Comparison of ENCODE assay signal across 8 cellular contexts in genomic region chr4:174214102-174214878, GRCh38.
DNase-seq lines count a peak whose midpoint lies in the region; ATAC-seq and TF ChIP-seq lines count a peak whose summit lies in the region.

No MANE protein-coding gene starts in this region.

- H3K27ac ChIP-seq in HUES48 (ENCODE audit: low read depth, low read length) (no peak overlapping the region), neural cell (ENCODE audit: low read length) (no peak overlapping the region), Peyer's patch (no peak overlapping the region)

- no peak for TF ChIP-seq EP300 in neural cell (conservative IDR thresholded peaks at IDR 0.05; ENCODE audit: poor library complexity, severe bottlenecking)

- no peak for TF ChIP-seq RAD21 in neural cell (conservative IDR thresholded peaks at IDR 0.05)

- H3K4me1 ChIP-seq in HUES48 (ENCODE audit: control insufficient read depth, insufficient read depth, low read length) (peaks cover 52% of the 10 kb centered on the region), Peyer's patch (peaks cover 0 to 31% (median 0%) of the 10 kb centered on the region in 4 donors)

- H3K4me3 ChIP-seq in HUES48 (ENCODE audit: low read depth, low read length) (peak overlapping the region; percentile 56), neural cell (ENCODE audit: low read length) (peak overlapping the region; percentile 19), Peyer's patch (peak overlapping the region in 2 of 4 donors; percentile 15 to 21)

- H3K9me3 ChIP-seq in HUES48 (ENCODE audit: control insufficient read depth, insufficient read depth, low read length) (no peaks in the 10 kb centered on the region), neural cell (ENCODE audit: low read length) (no peaks in the 10 kb centered on the region), Peyer's patch (no peaks in the 10 kb centered on the region)

- no peaks in the 10 kb centered on the region for H3K9me2 ChIP-seq in neural cell (ENCODE audit: insufficient read depth, low read length)

- H4K20me1 ChIP-seq in neural cell (ENCODE audit: insufficient read depth) = no peaks in the 10 kb centered on the region

- peak; percentile 46 for ATAC-seq in GM18519 (IDR thresholded peaks at IDR 0.05; ENCODE audit: low FRiP score, unreplicated experiment)
- ATAC-seq in HG03442 (IDR thresholded peaks at IDR 0.05; ENCODE audit: unreplicated experiment) = no peak

- H3K27me3 ChIP-seq in HUES48 (ENCODE audit: control insufficient read depth, insufficient read depth, low read length) (peaks cover 99% of the 10 kb centered on the region), neural cell (ENCODE audit: insufficient read depth, low read depth, low read length) (peaks cover 99% of the 10 kb centered on the region), Peyer's patch (peaks cover 0 to 38% of the 10 kb centered on the region in 2 donors)

- H2AFZ ChIP-seq in neural cell (ENCODE audit: low read depth, low read length) = no peak overlapping the region

- H3K4me2 ChIP-seq in neural cell (ENCODE audit: low read length) = no peak overlapping the region

- peak; percentile 58 for DNase-seq in ecto neural progenitor cell (ENCODE audit: low spot score)
- no peak for DNase-seq in NCI-H2081 (lab: John Stamatoyannopoulos, UW)
- no peak for DNase-seq in SHP77 treated with DMSO at 0.1 percent for 48 hours (lab: John Stamatoyannopoulos, UW)
- DNase-seq in Peyer's patch = no peak

- no peaks in the 10 kb centered on the region for H3F3A ChIP-seq in neural cell (ENCODE audit: insufficient read depth, low read length, poor library complexity, severe bottlenecking)

- TF ChIP-seq POLR2A in Peyer's patch (IDR thresholded peaks at IDR 0.05) = no peak

- H3K79me2 ChIP-seq in neural cell (replicated peaks; ENCODE audit: insufficient read depth, low read length) = no peaks in the 10 kb centered on the region

- no peak for TF ChIP-seq CTCF in neural cell (IDR thresholded peaks at IDR 0.05; ENCODE audit: poor library complexity, severe bottlenecking)
- TF ChIP-seq CTCF in Peyer's patch (IDR thresholded peaks at IDR 0.05) = no peak

- H3K9ac ChIP-seq in HUES48 (ENCODE audit: low read depth, low read length) (no peak overlapping the region), neural cell (ENCODE audit: low read length) (no peak overlapping the region)

- H3K36me3 ChIP-seq in HUES48 (ENCODE audit: control insufficient read depth, insufficient read depth, low read length) = no peaks in the 10 kb centered on the region
- no peaks in the 10 kb centered on the region for H3K36me3 ChIP-seq in neural cell (ENCODE audit: insufficient read depth, low read length)
- H3K36me3 ChIP-seq in Peyer's patch = no peaks in the 10 kb centered on the region

TF ChIP-seq in neural cell, 6 proteins besides CTCF, POLR2A, EP300 and RAD21:
- TF ChIP-seq TAF1 (IDR thresholded peaks at IDR 0.05; ENCODE audit: low read depth) = no peak
- TF ChIP-seq SMC3 (conservative IDR thresholded peaks at IDR 0.05; ENCODE audit: poor library complexity) = no peak
- TF ChIP-seq MXI1 (conservative IDR thresholded peaks at IDR 0.05; ENCODE audit: poor library complexity, severe bottlenecking) = no peak
- no peak for TF ChIP-seq REST (IDR thresholded peaks at IDR 0.05; ENCODE audit: borderline replicate concordance)
- peak; percentile 80 for TF ChIP-seq EZH2 (IDR thresholded peaks at IDR 0.05; ENCODE audit: borderline replicate concordance, insufficient read depth, low read length, poor library complexity, severe bottlenecking)
- no peak for TF ChIP-seq POLR2AphosphoS5 (IDR thresholded peaks at IDR 0.05)
